Comparison of ENCODE assay signal across 26 cellular contexts in genomic region chr17:72365857-72366415, GRCh38.
A peak's percentile ranks its signal among the peaks of the same experiment; 100 is the strongest.
DNase-seq lines count a peak whose midpoint lies in the region; ATAC-seq, FAIRE-seq and TF ChIP-seq lines count a peak whose summit lies in the region.
"Had no signal": no experiment of that assay in that cellular context is flagged by ENCODE, and none has a peak within 500 bp of the region (broad histone marks: within the 10 kb centered on the region; RNA-seq: fewer than 3 reads in every experiment).

No MANE protein-coding gene starts in this region.

- intact Hi-C loops in HepG2 (cut with micrococcal nuclease; ENCODE audit: unreplicated experiment) (no loop called here), right lobe of liver (cut with DNase I) (no loop called here)

- TF ChIP-seq RAD21 in HepG2 (CRISPR knock-in tag; IDR thresholded peaks at IDR 0.05) = no peak

- no peaks in the 10 kb centered on the region for H3K36me3 ChIP-seq in HepG2 (replicated peaks in 1 of 2; ENCODE audit: control insufficient read depth in 1 of 2, insufficient read depth in 2 of 2, low read length in 2 of 2)
- H3K36me3 ChIP-seq in right lobe of liver = no peaks in the 10 kb centered on the region
- H3K36me3 ChIP-seq in adipocyte (ENCODE audit: control insufficient read depth, insufficient read depth, low read length, severe bottlenecking) = no peaks in the 10 kb centered on the region
- H3K36me3 ChIP-seq: lower lobe of right lung, MG63, sigmoid colon, tibial artery had no signal

- H3K27ac ChIP-seq in HepG2 (ENCODE audit: extremely low read length, insufficient read depth, low read length) (no peak overlapping the region), right lobe of liver (no peak overlapping the region)
- H3K27ac ChIP-seq: lower lobe of right lung, sigmoid colon, tibial artery had no signal

- in situ Hi-C loops in HepG2 (cut with HindIII; ENCODE audit: extremely low pct_ligation_motif_present, low pct_unique_long_range_greater_than_20kb) = no loop called here

- BruUV-seq in HepG2 (replicated peaks; lab: Mats Ljungman, UMichigan) = no TSS peak

- H3K4me2 ChIP-seq in HepG2 (ENCODE audit: low read depth, low read length) = no peak overlapping the region

- no peak for ATAC-seq in HepG2
- ATAC-seq in right lobe of liver = no peak
- ATAC-seq in GM21529 (IDR thresholded peaks at IDR 0.05; ENCODE audit: unreplicated experiment) = no peak
- ATAC-seq in GM21723 (IDR thresholded peaks at IDR 0.05; ENCODE audit: unreplicated experiment) = no peak
- ATAC-seq: lower lobe of right lung; mucosa of descending colon; stimulated activated naive CD8-positive, alpha-beta T cell treated with anti-CD3 and anti-CD28 coated beads, Interleukin-15, amount 100 ng/mL, for 72 hours had no signal

- CTCF ChIA-PET in HepG2 (lab: Yijun Ruan, JAX; ENCODE audit: low intra/inter-chr PET ratio, low total read pairs) = no interaction called here

- TF ChIP-seq EP300 in HepG2 (IDR thresholded peaks at IDR 0.05; ENCODE audit: low read depth in 2 of 2, low read length in 2 of 2) (no peak), HepG2 (CRISPR knock-in tag; IDR thresholded peaks at IDR 0.05; ENCODE audit: borderline replicate concordance) (no peak)

- no peak for DNase-seq in HepG2 (ENCODE audit: low spot score)
- DNase-seq in right lobe of liver = no peak
- DNase-seq in adipocyte (ENCODE audit: low read depth) = peak; percentile 34
- DNase-seq in fibroblast of the aortic adventitia (ENCODE audit: low read depth) = peak; percentile 45
- DNase-seq in T-helper 1 cell = no peak
- no peak for DNase-seq in NCI-H1694 treated with DMSO at 0.1 percent for 48 hours (lab: John Stamatoyannopoulos, UW)
- DNase-seq: 8988T; activated CD4-positive, alpha-beta T cell treated with anti-CD3 and anti-CD28 coated beads, Interleukin-2, amount 50 U/mL, for 48 hours; activated CD8-positive, alpha-beta memory T cell treated with anti-CD3 and anti-CD28 coated beads, Interleukin-2, amount 50 U/mL, for 48 hours; activated naive CD8-positive, alpha-beta T cell treated with anti-CD3 and anti-CD28 coated beads for 36 hours; CD8-positive, alpha-beta memory T cell; effector CD4-positive, alpha-beta T cell; erythroblast; lower lobe of right lung; MG63; mucosa of descending colon; NCI-H1417; NCI-H2081 treated with DMSO at 0.1 percent for 48 hours; NCI-H774; stimulated activated CD4-positive, alpha-beta T cell treated with anti-CD3 and anti-CD28 coated beads, Interleukin-15, amount 100 ng/mL, for 24 hours; stimulated activated naive CD8-positive, alpha-beta T cell treated with anti-CD3 and anti-CD28 coated beads, Interleukin-15, amount 100 ng/mL, for 72 hours; tibial artery had no signal

- FAIRE-seq in HepG2 (lab: Jason Lieb, UNC) = no peak
- FAIRE-seq: GM12892 had no signal

- H3K9ac ChIP-seq in HepG2 (ENCODE audit: insufficient read depth, low read depth, low read length) (no peak overlapping the region), adipocyte (ENCODE audit: low read length) (no peak overlapping the region)

- H3K4me1 ChIP-seq in HepG2 (ENCODE audit: insufficient read depth, low read length) (peaks cover 25% of the 10 kb centered on the region), right lobe of liver (no peaks in the 10 kb centered on the region), adipocyte (ENCODE audit: control insufficient read depth, insufficient read depth, low read length) (peaks cover 14% of the 10 kb centered on the region)
- H3K4me1 ChIP-seq: lower lobe of right lung, tibial artery had no signal

- no peak overlapping the region for H2AFZ ChIP-seq in HepG2 (ENCODE audit: low read length)

- TF ChIP-seq POLR2A in HepG2 (IDR thresholded peaks at IDR 0.05; ENCODE audit: insufficient read depth in 1 of 2, low read depth in 2 of 2, low read length in 2 of 2) (no peak), right lobe of liver (IDR thresholded peaks at IDR 0.05) (no peak)

- no peaks in the 10 kb centered on the region for H3K79me2 ChIP-seq in HepG2 (ENCODE audit: insufficient read depth, low read length)

- H3K9me3 ChIP-seq in HepG2 (ENCODE audit: low read length) (no peaks in the 10 kb centered on the region), right lobe of liver (no peaks in the 10 kb centered on the region), adipocyte (ENCODE audit: control insufficient read depth, low read length) (no peaks in the 10 kb centered on the region)
- H3K9me3 ChIP-seq: lower lobe of right lung, MG63, mucosa of descending colon, sigmoid colon, tibial artery had no signal

- POLR2A ChIA-PET in HepG2 (lab: Yijun Ruan, JAX) = interaction anchor here (2.8 kb wide), 1 partner anchor 34 kb away, joined by 6 read pairs; no protein-coding TSS in a partner anchor

- TF ChIP-seq CTCF in HepG2 (CRISPR knock-in tag; IDR thresholded peaks at IDR 0.05) (no peak; the same call in 1 of the 2 replicates), right lobe of liver (IDR thresholded peaks at IDR 0.05) (no peak), fibroblast of the aortic adventitia (IDR thresholded peaks at IDR 0.05; ENCODE audit: insufficient read depth, low read length) (no peak)

- no peak overlapping the region for H3K4me3 ChIP-seq in HepG2 (replicated peaks in 1 of 3; ENCODE audit: insufficient read depth in 1 of 3, low read depth in 2 of 3, low read length in 3 of 3)
- no peak overlapping the region for H3K4me3 ChIP-seq in right lobe of liver
- H3K4me3 ChIP-seq in adipocyte (ENCODE audit: low read length) = no peak overlapping the region
- no peak overlapping the region for H3K4me3 ChIP-seq in fibroblast of the aortic adventitia (ENCODE audit: low read depth, low read length)
- H3K4me3 ChIP-seq: lower lobe of right lung, MG63, mucosa of descending colon, sigmoid colon, tibial artery had no signal

- H3K27me3 ChIP-seq in HepG2 (ENCODE audit: control insufficient read depth in 1 of 2, insufficient read depth in 2 of 2, low read length in 2 of 2) (no peaks in the 10 kb centered on the region), right lobe of liver (no peaks in the 10 kb centered on the region), adipocyte (replicated peaks; ENCODE audit: control insufficient read depth, insufficient read depth, low read length) (no peaks in the 10 kb centered on the region)
- H3K27me3 ChIP-seq: MG63, sigmoid colon had no signal

- 89% methylated on average over 6 of the region's 6 CpGs for WGBS in HepG2 (ENCODE audit: low lambda C conversion rate)
- WGBS in right lobe of liver (ENCODE audit: insufficient coverage, low coverage, low lambda C conversion rate, missing lambda C conversion rate) = 39% methylated on average over 5 of the region's 6 CpGs

- no peaks in the 10 kb centered on the region for H4K20me1 ChIP-seq in HepG2 (ENCODE audit: insufficient read depth, low read length)

TF ChIP-seq in HepG2, 621 proteins besides CTCF, POLR2A, EP300 and RAD21:
- TF ChIP-seq ZNF720 (CRISPR knock-in tag; IDR thresholded peaks at IDR 0.05) (no peak), NFYC (CRISPR knock-in tag; IDR thresholded peaks at IDR 0.05) (no peak), SRSF9 (IDR thresholded peaks at IDR 0.05; ENCODE audit: borderline replicate concordance, insufficient read depth, low read depth, low read length, poor library complexity, severe bottlenecking) (no peak), ZNF709 (CRISPR knock-in tag; IDR thresholded peaks at IDR 0.05) (peak; percentile 61; the same call in 1 of the 2 replicates), ZNF670 (CRISPR knock-in tag; IDR thresholded peaks at IDR 0.05; ENCODE audit: borderline replicate concordance) (no peak), CERS6 (CRISPR knock-in tag; IDR thresholded peaks at IDR 0.05) (no peak), ZNF567 (CRISPR knock-in tag; IDR thresholded peaks at IDR 0.05; ENCODE audit: borderline replicate concordance) (no peak), ZNF746 (CRISPR knock-in tag; IDR thresholded peaks at IDR 0.05) (no peak), STAG1 (CRISPR knock-in tag; IDR thresholded peaks at IDR 0.05) (peak; percentile 32), NBN (conservative IDR thresholded peaks at IDR 0.05) (no peak)
- TF ChIP-seq, protein P1, sequence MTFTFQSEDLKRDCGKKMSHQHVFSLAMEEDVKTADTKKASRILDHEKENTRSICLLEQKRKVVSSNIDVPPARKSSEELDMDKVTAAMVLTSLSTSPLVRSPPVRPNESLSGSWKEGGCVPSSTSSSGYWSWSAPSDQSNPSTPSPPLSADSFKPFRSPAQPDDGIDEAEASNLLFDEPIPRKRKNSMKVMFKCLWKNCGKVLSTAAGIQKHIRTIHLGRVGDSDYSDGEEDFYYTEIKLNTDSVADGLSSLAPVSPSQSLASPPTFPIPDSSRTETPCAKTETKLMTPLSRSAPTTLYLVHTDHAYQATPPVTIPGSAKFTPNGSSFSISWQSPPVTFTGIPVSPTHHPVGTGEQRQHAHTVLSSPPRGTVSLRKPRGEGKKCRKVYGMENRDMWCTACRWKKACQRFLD (CRISPR knock-in tag; IDR thresholded peaks at IDR 0.05; ENCODE audit: borderline replicate concordance) = no peak

Comparison
In these comparisons a context has a peak if more than half of its experiments do, and no peak if none do; other contexts are left out.
1. DNase-seq: peak in adipocyte (single experiment) and fibroblast of the aortic adventitia (single experiment); none in HepG2 (single experiment), right lobe of liver (0 of 3), T-helper 1 cell (0 of 5) and NCI-H1694 treated with DMSO at 0.1 percent for 48 hours (single experiment).